In genomic region chr17:15563375-15563857, GRCh38 we compare ENCODE assay signal across 8 cellular contexts. TPM values are rescaled to one million over a fixed set of nuclear protein-coding genes. Genes with fewer than 3 reads are reported as not detected.
DNase-seq lines count a peak whose midpoint lies in the region; ATAC-seq and TF ChIP-seq lines count a peak whose summit lies in the region.
"Not testable (repeated sequence)": the region's sequence is repeated elsewhere in the genome, so short reads cannot be mapped to it uniquely, and the experiment has no call there.

Gene TVP23C, minus strand, starts transcription at chr17:15563483. Its CDS starts 35 bp downstream, at chr17:15563448.

- H3K4me1 ChIP-seq in CD8-positive, alpha-beta memory T cell (ENCODE audit: insufficient read depth, low read length); Peyer's patch: not testable (repeated sequence)

- not testable (repeated sequence) for H3K9me3 Mint-ChIP-seq in CD8-positive, alpha-beta memory T cell

- not testable (repeated sequence) for H3K27ac ChIP-seq in CD8-positive, alpha-beta memory T cell (ENCODE audit: low read depth, low read length)
- peak within 1 kb of the TSS; percentile 68 to 82 (median 80) for H3K27ac ChIP-seq in Peyer's patch

- peaks cover 11 to 28% (median 24%) of the 10 kb centered on the region in 3 donors for H3K4me1 Mint-ChIP-seq in CD8-positive, alpha-beta memory T cell

- ATAC-seq in GM21447 (IDR thresholded peaks at IDR 0.05; ENCODE audit: unreplicated experiment) = peak; percentile 88

- H3K36me3 ChIP-seq in CD8-positive, alpha-beta memory T cell (ENCODE audit: insufficient read depth, low read length); Peyer's patch: not testable (repeated sequence)

- TF ChIP-seq POLR2A in Peyer's patch (IDR thresholded peaks at IDR 0.05) = peak; percentile 8 to 44
- not testable (repeated sequence) for TF ChIP-seq POLR2A in erythroblast (IDR thresholded peaks at IDR 0.05; ENCODE audit: low read length)

- not testable (repeated sequence) for H3K9me3 ChIP-seq in CD8-positive, alpha-beta memory T cell (ENCODE audit: low read length); Peyer's patch

- H3K27ac Mint-ChIP-seq in CD8-positive, alpha-beta memory T cell = peak within 1 kb of the TSS; percentile 73 to 98 (median 92)

- H3K27me3 ChIP-seq in CD8-positive, alpha-beta memory T cell (ENCODE audit: insufficient read depth, low read length, poor library complexity, severe bottlenecking); Peyer's patch: not testable (repeated sequence)

- peak within 1 kb of the TSS; percentile 41 for H3K4me3 ChIP-seq in CD8-positive, alpha-beta memory T cell (ENCODE audit: low read length)
- peak within 1 kb of the TSS; percentile 58 to 89 (median 86) for H3K4me3 ChIP-seq in Peyer's patch

- H3K4me3 Mint-ChIP-seq in CD8-positive, alpha-beta memory T cell = peak within 1 kb of the TSS; percentile 90 to 98 (median 94)

- not testable (repeated sequence) for H3K27me3 Mint-ChIP-seq in CD8-positive, alpha-beta memory T cell

- CTCF ChIA-PET in CD8-positive, alpha-beta memory T cell (lab: Charles Lee) = not testable (repeated sequence)

- H3K36me3 Mint-ChIP-seq in CD8-positive, alpha-beta memory T cell = not testable (repeated sequence)

- POLR2A ChIA-PET in CD8-positive, alpha-beta memory T cell (lab: Charles Lee) = not testable (repeated sequence)

- peak in 1 of 6 experiments; percentile 9 for TF ChIP-seq CTCF in Peyer's patch (IDR thresholded peaks at IDR 0.05)

- peak; percentile 57 to 83 (median 73) for DNase-seq in CD8-positive, alpha-beta memory T cell
- DNase-seq in HT-29 (ENCODE audit: low spot score) (peak; percentile 30), Peyer's patch (peak; percentile 65 to 89 (median 82)), erythroblast (lab: John Stamatoyannopoulos, UW) (peak; percentile 83 to 87), midbrain (lab: John Stamatoyannopoulos, UW) (peak; percentile 70)
- DNase-seq in activated T-cell treated with anti-CD3 and anti-CD28 coated beads, Interleukin-2, amount 50 U/mL, for 1 hour = peak; percentile 73
- peak; percentile 38 for DNase-seq in stimulated activated CD8-positive, alpha-beta memory T cell treated with anti-CD3 and anti-CD28 coated beads, Interleukin-15, amount 100 ng/mL, for 1 hour (ENCODE audit: low read depth)

RNA-seq across cellular contexts. Expression of gene TVP23C, which starts in this region (rescaled TPM):
- 1 to 10 TPM; 6.9 to 7.6 TPM for total RNA-seq in CD8-positive, alpha-beta memory T cell
- 6.3 TPM for polyA plus RNA-seq in CD8-positive, alpha-beta memory T cell
- total RNA-seq in HT-29 (2014; rRNA removed; shearing (Covaris generic)) = 4.6 and 5.0 TPM in 2 replicates
- total RNA-seq in Peyer's patch = 10 to 100 TPM; 17.3 to 53.2 (median 31.0) TPM

Comparison
In these comparisons a context has a peak if more than half of its experiments do, and no peak if none do; other contexts are left out.
1. DNase-seq: peak in every context shown above with its lines; median percentile 85 in erythroblast; 82 in Peyer's patch; 73 in CD8-positive, alpha-beta memory T cell; 73 in activated T-cell treated with anti-CD3 and anti-CD28 coated beads, Interleukin-2, amount 50 U/mL, for 1 hour; 70 in midbrain; 38 in stimulated activated CD8-positive, alpha-beta memory T cell treated with anti-CD3 and anti-CD28 coated beads, Interleukin-15, amount 100 ng/mL, for 1 hour; 30 in HT-29.